In the genomic region with DNA sequence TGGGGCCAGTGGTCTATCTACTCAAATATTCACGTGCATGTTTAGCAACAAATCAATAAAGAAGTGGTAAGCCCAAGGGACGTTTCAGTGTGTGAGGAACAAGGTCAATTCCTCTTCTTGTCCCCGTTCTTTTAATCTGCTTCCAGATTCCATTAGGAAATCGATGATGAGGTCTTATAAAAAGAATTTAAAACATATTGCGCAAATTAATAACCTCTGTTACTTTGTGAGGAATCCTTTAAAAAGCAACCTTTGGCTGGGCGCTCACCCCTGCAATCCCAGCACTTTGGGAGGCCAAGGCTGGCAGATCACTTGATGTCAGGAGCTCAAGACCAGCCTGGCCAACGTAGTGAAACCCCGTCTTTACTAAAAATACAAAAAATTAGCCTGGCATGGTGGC, we compare ENCODE assay signal across 1 cellular context.
TF ChIP-seq lines count a peak whose summit lies in the region.

No MANE protein-coding gene starts in this region.

TF ChIP-seq in WTC11, 78 proteins besides CTCF, POLR2A, EP300 and RAD21 (continued from another document):
- TF ChIP-seq, protein P1, sequence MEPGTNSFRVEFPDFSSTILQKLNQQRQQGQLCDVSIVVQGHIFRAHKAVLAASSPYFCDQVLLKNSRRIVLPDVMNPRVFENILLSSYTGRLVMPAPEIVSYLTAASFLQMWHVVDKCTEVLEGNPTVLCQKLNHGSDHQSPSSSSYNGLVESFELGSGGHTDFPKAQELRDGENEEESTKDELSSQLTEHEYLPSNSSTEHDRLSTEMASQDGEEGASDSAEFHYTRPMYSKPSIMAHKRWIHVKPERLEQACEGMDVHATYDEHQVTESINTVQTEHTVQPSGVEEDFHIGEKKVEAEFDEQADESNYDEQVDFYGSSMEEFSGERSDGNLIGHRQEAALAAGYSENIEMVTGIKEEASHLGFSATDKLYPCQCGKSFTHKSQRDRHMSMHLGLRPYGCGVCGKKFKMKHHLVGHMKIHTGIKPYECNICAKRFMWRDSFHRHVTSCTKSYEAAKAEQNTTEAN (CRISPR knock-in tag; IDR thresholded peaks at IDR 0.05) = no peak
- TF ChIP-seq, protein P2, sequence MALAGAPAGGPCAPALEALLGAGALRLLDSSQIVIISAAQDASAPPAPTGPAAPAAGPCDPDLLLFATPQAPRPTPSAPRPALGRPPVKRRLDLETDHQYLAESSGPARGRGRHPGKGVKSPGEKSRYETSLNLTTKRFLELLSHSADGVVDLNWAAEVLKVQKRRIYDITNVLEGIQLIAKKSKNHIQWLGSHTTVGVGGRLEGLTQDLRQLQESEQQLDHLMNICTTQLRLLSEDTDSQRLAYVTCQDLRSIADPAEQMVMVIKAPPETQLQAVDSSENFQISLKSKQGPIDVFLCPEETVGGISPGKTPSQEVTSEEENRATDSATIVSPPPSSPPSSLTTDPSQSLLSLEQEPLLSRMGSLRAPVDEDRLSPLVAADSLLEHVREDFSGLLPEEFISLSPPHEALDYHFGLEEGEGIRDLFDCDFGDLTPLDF (CRISPR knock-in tag; IDR thresholded peaks at IDR 0.05) = no peak
- TF ChIP-seq NR2C2 (CRISPR knock-in tag; IDR thresholded peaks at IDR 0.05) (no peak), NR1H2 (CRISPR knock-in tag; IDR thresholded peaks at IDR 0.05) (no peak), SP1 (CRISPR knock-in tag; conservative IDR thresholded peaks at IDR 0.05) (no peak), ELF4 (CRISPR knock-in tag; IDR thresholded peaks at IDR 0.05; ENCODE audit: low read depth) (no peak), SMAD3 (CRISPR knock-in tag; IDR thresholded peaks at IDR 0.05; ENCODE audit: borderline replicate concordance) (no peak)
- TF ChIP-seq, protein P3, sequence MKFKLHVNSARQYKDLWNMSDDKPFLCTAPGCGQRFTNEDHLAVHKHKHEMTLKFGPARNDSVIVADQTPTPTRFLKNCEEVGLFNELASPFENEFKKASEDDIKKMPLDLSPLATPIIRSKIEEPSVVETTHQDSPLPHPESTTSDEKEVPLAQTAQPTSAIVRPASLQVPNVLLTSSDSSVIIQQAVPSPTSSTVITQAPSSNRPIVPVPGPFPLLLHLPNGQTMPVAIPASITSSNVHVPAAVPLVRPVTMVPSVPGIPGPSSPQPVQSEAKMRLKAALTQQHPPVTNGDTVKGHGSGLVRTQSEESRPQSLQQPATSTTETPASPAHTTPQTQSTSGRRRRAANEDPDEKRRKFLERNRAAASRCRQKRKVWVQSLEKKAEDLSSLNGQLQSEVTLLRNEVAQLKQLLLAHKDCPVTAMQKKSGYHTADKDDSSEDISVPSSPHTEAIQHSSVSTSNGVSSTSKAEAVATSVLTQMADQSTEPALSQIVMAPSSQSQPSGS (CRISPR knock-in tag; IDR thresholded peaks at IDR 0.05; ENCODE audit: borderline replicate concordance, low read depth) = no peak
- TF ChIP-seq, protein P4, sequence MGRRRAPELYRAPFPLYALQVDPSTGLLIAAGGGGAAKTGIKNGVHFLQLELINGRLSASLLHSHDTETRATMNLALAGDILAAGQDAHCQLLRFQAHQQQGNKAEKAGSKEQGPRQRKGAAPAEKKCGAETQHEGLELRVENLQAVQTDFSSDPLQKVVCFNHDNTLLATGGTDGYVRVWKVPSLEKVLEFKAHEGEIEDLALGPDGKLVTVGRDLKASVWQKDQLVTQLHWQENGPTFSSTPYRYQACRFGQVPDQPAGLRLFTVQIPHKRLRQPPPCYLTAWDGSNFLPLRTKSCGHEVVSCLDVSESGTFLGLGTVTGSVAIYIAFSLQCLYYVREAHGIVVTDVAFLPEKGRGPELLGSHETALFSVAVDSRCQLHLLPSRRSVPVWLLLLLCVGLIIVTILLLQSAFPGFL (CRISPR knock-in tag; IDR thresholded peaks at IDR 0.05; ENCODE audit: borderline replicate concordance) = no peak
